22 cellular contexts compared by ENCODE assay signal in genomic region chr7:94228678-94229077, GRCh38.
DNase-seq lines count a peak whose midpoint lies in the region; ATAC-seq, FAIRE-seq and TF ChIP-seq lines count a peak whose summit lies in the region.
"Had no signal": no experiment of that assay in that cellular context is flagged by ENCODE, and none has a peak within 500 bp of the region (broad histone marks: within the 10 kb centered on the region; RNA-seq: fewer than 3 reads in every experiment).

No MANE protein-coding gene starts in this region.

- H4K20me1 ChIP-seq in HCT116 (ENCODE audit: insufficient read depth): no peaks in the 10 kb centered on the region
- H4K20me1 ChIP-seq: BLaER1 treated with 17β-estradiol and CSF1 and Interleukin-3, amounts not matched to agents 10 nM and 100 nM had no signal

- TF ChIP-seq POLR2A in A549 (IDR thresholded peaks at IDR 0.05; ENCODE audit: low read length): no peak
- no peak for TF ChIP-seq POLR2A in HCT116 (IDR thresholded peaks at IDR 0.05; ENCODE audit: borderline replicate concordance, extremely low read depth, insufficient read depth, insufficient read length)

- no peaks in the 10 kb centered on the region for H3K79me2 ChIP-seq in HCT116 (ENCODE audit: insufficient read depth, low read length)

- H3K9me3 ChIP-seq in A549: no peaks in the 10 kb centered on the region
- H3K9me3 ChIP-seq in HCT116 (ENCODE audit: control insufficient read depth in 1 of 2, insufficient read depth in 1 of 2, low read depth in 1 of 2, low read length in 2 of 2): no peaks in the 10 kb centered on the region
- H3K9me3 ChIP-seq: BLaER1 treated with 17β-estradiol and CSF1 and Interleukin-3, amounts not matched to agents 10 nM and 100 nM had no signal

- intact Hi-C loops in HCT116 (cut with micrococcal nuclease): no loop called here

- H3K4me1 ChIP-seq in A549 (peaks cover 6% of the 10 kb centered on the region; the same call in 2 of the 3 replicates), HCT116 (ENCODE audit: control insufficient read depth in 1 of 2, insufficient read depth in 2 of 2, low read length in 2 of 2) (peaks cover 0 to 5% of the 10 kb centered on the region in 2 experiments; a peak in 1 of 4 replicates)
- H3K4me1 ChIP-seq: BLaER1 treated with 17β-estradiol and CSF1 and Interleukin-3, amounts not matched to agents 10 nM and 100 nM had no signal

- H3K27ac ChIP-seq in A549: no peak overlapping the region
- no peak overlapping the region for H3K27ac ChIP-seq in HCT116 (ENCODE audit: low read depth, low read length)
- H3K27ac ChIP-seq: BLaER1 treated with 17β-estradiol and CSF1 and Interleukin-3, amounts not matched to agents 10 nM and 100 nM; HL-60; RWPE1 had no signal

- BruUV-seq in HCT116 (replicated peaks; lab: Mats Ljungman, UMichigan): no TSS peak

- RAD21 ChIA-PET in HCT116 (lab: Charles Lee; ENCODE audit: low non-redundant PET in 1 of 2, low total read pairs in 2 of 2, uncharacterized antibody in 2 of 2, unreplicated experiment in 2 of 2): no interaction called here

- TF ChIP-seq RAD21 in A549 (conservative IDR thresholded peaks at IDR 0.05 in 1 of 2, IDR thresholded peaks at IDR 0.05 in 1 of 2) (no peak), HCT116 (IDR thresholded peaks at IDR 0.05; ENCODE audit: low read depth) (no peak)

- peak; percentile 36 for FAIRE-seq in A549 (lab: Jason Lieb, UNC)

- TF ChIP-seq CTCF in A549 (IDR thresholded peaks at IDR 0.05) (no peak), HCT116 (IDR thresholded peaks at IDR 0.05 in 2 of 3, conservative IDR thresholded peaks at IDR 0.05 in 1 of 3; ENCODE audit: borderline replicate concordance in 1 of 3, insufficient read depth in 1 of 3, low read depth in 2 of 3, low read length in 2 of 3) (no peak), fibroblast of mammary gland (conservative IDR thresholded peaks at IDR 0.05; ENCODE audit: control insufficient read depth, insufficient read depth, low read depth, low read length) (no peak)

- H2AFZ ChIP-seq in HCT116 (ENCODE audit: low read depth, low read length, poor library complexity, severe bottlenecking): peak overlapping the region; percentile 4

- no peak for DNase-seq in A549 (ENCODE audit: low read depth in 1 of 2, low spot score in 1 of 2)
- DNase-seq in HCT116 (ENCODE audit: low read depth, low spot score): no peak
- peak; percentile 13 for DNase-seq in fibroblast of mammary gland (ENCODE audit: low read depth)
- DNase-seq in stimulated activated CD8-positive, alpha-beta memory T cell treated with anti-CD3 and anti-CD28 coated beads, Interleukin-4, amount 100 ng/mL, for 48 hours: no peak
- no peak for DNase-seq in GM19240 (ENCODE audit: insufficient read length, low spot score)
- no peak for DNase-seq in KBM-7
- DNase-seq: Calu3; CD8-positive, alpha-beta T cell; DMS79 treated with DMSO at 0.1 percent for 48 hours; Karpas-422; NCI-H1048; NCI-H1436; NCI-H2081 treated with DMSO at 0.1 percent for 48 hours; NCI-H510A; PC-3; SIG-M5; SW 1271 had no signal

- CTCF ChIA-PET in A549 (lab: Yijun Ruan, JAX): no interaction called here
- CTCF ChIA-PET in HCT116 (lab: Charles Lee): no interaction called here

- no peak for ATAC-seq in A549
- no peak for ATAC-seq in HCT116
- ATAC-seq in SK-N-SH treated with all-trans-retinoic acid at 6 μM for 48 hours: peak; percentile 42; the same call in 1 of the 3 replicates
- no peak for ATAC-seq in HG03280 (IDR thresholded peaks at IDR 0.05; ENCODE audit: unreplicated experiment)
- ATAC-seq: CD8-positive, alpha-beta T cell; PC-3 had no signal

- in situ Hi-C loops in KBM-7 (cut with MboI; ENCODE audit: low pct_unique_long_range_greater_than_20kb, low sequenced_read_pairs): no loop called here

- H3K9ac ChIP-seq in HCT116 (ENCODE audit: low read length): no peak overlapping the region
- H3K9ac ChIP-seq: BLaER1 treated with 17β-estradiol and CSF1 and Interleukin-3, amounts not matched to agents 10 nM and 100 nM had no signal

- TF ChIP-seq EP300 in A549 (IDR thresholded peaks at IDR 0.05): no peak

- POLR2A ChIA-PET in A549 (lab: Yijun Ruan, JAX) (no interaction called here), HCT116 (lab: Charles Lee) (no interaction called here)

- H3K36me3 ChIP-seq in HCT116 (ENCODE audit: control insufficient read depth in 1 of 2, insufficient read depth in 2 of 2, low read length in 2 of 2): no peaks in the 10 kb centered on the region
- H3K36me3 ChIP-seq: BLaER1 treated with 17β-estradiol and CSF1 and Interleukin-3, amounts not matched to agents 10 nM and 100 nM had no signal

- no peaks in the 10 kb centered on the region for H3K9me2 ChIP-seq in HCT116 (ENCODE audit: insufficient read depth)

- no peaks in the 10 kb centered on the region for H3K27me3 ChIP-seq in HCT116 (ENCODE audit: insufficient read depth, low read length)
- H3K27me3 ChIP-seq: BLaER1 treated with 17β-estradiol and CSF1 and Interleukin-3, amounts not matched to agents 10 nM and 100 nM had no signal

- H3K4me2 ChIP-seq in A549 (no peak overlapping the region), HCT116 (ENCODE audit: low read length) (no peak overlapping the region)
- H3K4me2 ChIP-seq: BLaER1 treated with 17β-estradiol and CSF1 and Interleukin-3, amounts not matched to agents 10 nM and 100 nM had no signal

- H3K4me3 ChIP-seq in A549 (no peak overlapping the region), HCT116 (replicated peaks in 1 of 2; ENCODE audit: low read depth in 1 of 2, low read length in 2 of 2) (no peak overlapping the region), fibroblast of mammary gland (ENCODE audit: control insufficient read depth, low read depth, low read length) (no peak overlapping the region)
- H3K4me3 ChIP-seq: BLaER1 treated with 17β-estradiol and CSF1 and Interleukin-3, amounts not matched to agents 10 nM and 100 nM had no signal

TF ChIP-seq in A549, 52 proteins besides CTCF, POLR2A, EP300 and RAD21 (continues in another document):
- TF ChIP-seq GATA3 (IDR thresholded peaks at IDR 0.05; ENCODE audit: borderline replicate concordance): no peak
- TF ChIP-seq CBX2 (IDR thresholded peaks at IDR 0.05; ENCODE audit: borderline replicate concordance, low read depth): no peak
- no peak for TF ChIP-seq RCOR1 (IDR thresholded peaks at IDR 0.05; ENCODE audit: low read depth, low read length)
- no peak for TF ChIP-seq MYC (IDR thresholded peaks at IDR 0.05; ENCODE audit: borderline replicate concordance, low read length)
- TF ChIP-seq NPAS2 (CRISPR knock-in tag; IDR thresholded peaks at IDR 0.05; ENCODE audit: borderline replicate concordance): no peak
- TF ChIP-seq HEYL (CRISPR knock-in tag; IDR thresholded peaks at IDR 0.05): no peak
- TF ChIP-seq HOXA7 (CRISPR knock-in tag; IDR thresholded peaks at IDR 0.05): no peak
- no peak for TF ChIP-seq HOXB5 (CRISPR knock-in tag; IDR thresholded peaks at IDR 0.05)
- TF ChIP-seq ZNF302 (CRISPR knock-in tag; IDR thresholded peaks at IDR 0.05): no peak
- TF ChIP-seq MAX (IDR thresholded peaks at IDR 0.05): no peak

TF ChIP-seq in HCT116, 20 proteins besides CTCF, POLR2A, EP300 and RAD21:
- TF ChIP-seq ATF3 (IDR thresholded peaks at IDR 0.05): no peak

TF ChIP-seq in SK-N-SH treated with all-trans-retinoic acid at 6 μM for 48 hours, 23 proteins besides CTCF, POLR2A, EP300 and RAD21:
- TF ChIP-seq TCF4 (CRISPR knock-in tag; IDR thresholded peaks at IDR 0.05; ENCODE audit: borderline replicate concordance): peak; percentile 79; the same call in 1 of the 2 replicates
- TF ChIP-seq BACH2 (CRISPR knock-in tag; IDR thresholded peaks at IDR 0.05; ENCODE audit: borderline replicate concordance): no peak
